Comparison of ENCODE assay signal across 8 cellular contexts in the genomic region with DNA sequence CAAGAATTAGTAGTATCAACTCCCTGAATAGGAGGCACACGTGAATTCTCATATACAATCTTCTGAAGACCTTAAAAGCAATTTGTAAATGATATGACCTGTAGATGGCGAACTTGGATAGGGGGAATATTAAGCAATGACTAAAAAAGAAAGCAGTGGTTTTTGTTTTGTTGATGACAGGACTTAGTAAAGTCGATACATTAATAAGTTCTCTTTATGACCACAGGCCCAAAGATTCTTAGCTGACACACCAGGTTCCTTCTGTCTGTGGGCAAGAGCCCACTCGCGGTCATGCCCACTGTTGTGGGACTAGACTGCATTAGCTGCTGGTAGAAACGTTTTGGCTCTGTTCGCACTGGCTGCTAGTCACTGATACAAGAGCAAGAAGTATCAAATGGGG. TPM values are rescaled to one million over a fixed set of nuclear protein-coding genes. Genes with fewer than 3 reads are reported as not detected.
DNase-seq lines count a peak whose midpoint lies in the region; ATAC-seq and TF ChIP-seq lines count a peak whose summit lies in the region.

No MANE protein-coding gene starts in this region.

- H3K4me3 ChIP-seq in CD4-positive, CD25-positive, alpha-beta regulatory T cell (ENCODE audit: low read depth, low read length) = peak overlapping the region; percentile 46
- H3K4me3 ChIP-seq in left ventricle myocardium inferior = no peak overlapping the region

- no peaks in the 10 kb centered on the region for H3K27me3 ChIP-seq in CD4-positive, CD25-positive, alpha-beta regulatory T cell (ENCODE audit: control insufficient read depth, insufficient read depth, low read length)
- no peaks in the 10 kb centered on the region for H3K27me3 ChIP-seq in left ventricle myocardium inferior (ENCODE audit: low read depth)

- peak; percentile 55 to 58 for ATAC-seq in CD4-positive, CD25-positive, alpha-beta regulatory T cell (ENCODE audit: low read depth in 2 of 2)
- peak; percentile 78 for ATAC-seq in GM18498 (IDR thresholded peaks at IDR 0.05; ENCODE audit: unreplicated experiment)
- ATAC-seq in HG02678 (IDR thresholded peaks at IDR 0.05; ENCODE audit: unreplicated experiment) = peak; percentile 83

- DNase-seq in CD4-positive, CD25-positive, alpha-beta regulatory T cell = peak in 2 of 3 donors; percentile 58 to 78
- DNase-seq in NAMALWA (ENCODE audit: low spot score) (peak; percentile 81), left ventricle myocardium inferior (no peak), UCSD-AML1 (lab: John Stamatoyannopoulos, UW; ENCODE audit: unreplicated experiment) (no peak)
- peak; percentile 12 for DNase-seq in stimulated activated naive CD4-positive, alpha-beta T cell treated with Interleukin-2 at 50 U/mL for 16 hours (lab: John Stamatoyannopoulos, UW)

- intact Hi-C loops in left ventricle myocardium inferior (cut with micrococcal nuclease) = loop anchor here (5.0 kb wide), 1 partner anchor 274 kb away; no protein-coding TSS in a partner anchor

- H3K4me1 ChIP-seq in CD4-positive, CD25-positive, alpha-beta regulatory T cell (ENCODE audit: control insufficient read depth, insufficient read depth, low read length, poor library complexity, severe bottlenecking) = no peaks in the 10 kb centered on the region
- no peaks in the 10 kb centered on the region for H3K4me1 ChIP-seq in left ventricle myocardium inferior

- TF ChIP-seq CTCF in VCaP (conservative IDR thresholded peaks at IDR 0.05) (peak; percentile 82), left ventricle myocardium inferior (IDR thresholded peaks at IDR 0.05; ENCODE audit: borderline replicate concordance) (peak; percentile 64)

- H3K27ac ChIP-seq in CD4-positive, CD25-positive, alpha-beta regulatory T cell (ENCODE audit: insufficient read depth, low read length, poor library complexity, severe bottlenecking) = no peak overlapping the region
- H3K27ac ChIP-seq in VCaP (no peak overlapping the region), left ventricle myocardium inferior (replicated peaks) (no peak overlapping the region)

- peaks cover 4% of the 10 kb centered on the region for H3K36me3 Mint-ChIP-seq in CD4-positive, CD25-positive, alpha-beta regulatory T cell

- H3K36me3 ChIP-seq in CD4-positive, CD25-positive, alpha-beta regulatory T cell (ENCODE audit: control insufficient read depth, insufficient read depth, low read length) = no peaks in the 10 kb centered on the region
- peaks cover 7% of the 10 kb centered on the region for H3K36me3 ChIP-seq in left ventricle myocardium inferior

- H3K27ac Mint-ChIP-seq in CD4-positive, CD25-positive, alpha-beta regulatory T cell = peak overlapping the region in 1 of 3 donors; percentile 55

- no peaks in the 10 kb centered on the region for H3K9me3 Mint-ChIP-seq in CD4-positive, CD25-positive, alpha-beta regulatory T cell

- H3K9me3 ChIP-seq in CD4-positive, CD25-positive, alpha-beta regulatory T cell (ENCODE audit: control insufficient read depth in 2 of 2, low read length in 2 of 2) = no peaks in the 10 kb centered on the region
- H3K9me3 ChIP-seq in left ventricle myocardium inferior (replicated peaks) = no peaks in the 10 kb centered on the region

- H3K27me3 Mint-ChIP-seq in CD4-positive, CD25-positive, alpha-beta regulatory T cell = peaks cover 2% of the 10 kb centered on the region

- peaks cover 0 to 5% (median under 1%) of the 10 kb centered on the region in 4 donors for H3K4me1 Mint-ChIP-seq in CD4-positive, CD25-positive, alpha-beta regulatory T cell

- peak overlapping the region in 2 of 4 donors; percentile 49 to 52 for H3K4me3 Mint-ChIP-seq in CD4-positive, CD25-positive, alpha-beta regulatory T cell

RNA-seq across cellular contexts. Expression of a gene that starts 30.8 kb away (rescaled TPM):
- total RNA-seq in CD4-positive, CD25-positive, alpha-beta regulatory T cell = 6.2 TPM
- 1 to 10 TPM in 2 of 4 donors, under 1 TPM in 2; 0.23 to 1.4 (median 0.69) TPM for polyA plus RNA-seq in CD4-positive, CD25-positive, alpha-beta regulatory T cell
- 3.1 TPM for total RNA-seq in left ventricle myocardium inferior

RNA-seq across cellular contexts. Expression of a gene that starts 42.2 kb away (rescaled TPM):
- total RNA-seq in CD4-positive, CD25-positive, alpha-beta regulatory T cell = 32.1 TPM
- 10 to 100 TPM; 51.3 to 82.3 (median 63.9) TPM for polyA plus RNA-seq in CD4-positive, CD25-positive, alpha-beta regulatory T cell
- 16.1 TPM for total RNA-seq in left ventricle myocardium inferior

Comparison
In these comparisons a context has a peak if more than half of its experiments do, and no peak if none do; other contexts are left out.
1. DNase-seq: peak in CD4-positive, CD25-positive, alpha-beta regulatory T cell (2 of 3), NAMALWA (single experiment) and stimulated activated naive CD4-positive, alpha-beta T cell treated with Interleukin-2 at 50 U/mL for 16 hours (single experiment); none in left ventricle myocardium inferior (single experiment) and UCSD-AML1 (single experiment).
2. Peak in every context shown above with its lines, with median percentiles within 50 percentile points of each other: ATAC-seq.